ENCODE assay signal across 8 cellular contexts in the genomic region with DNA sequence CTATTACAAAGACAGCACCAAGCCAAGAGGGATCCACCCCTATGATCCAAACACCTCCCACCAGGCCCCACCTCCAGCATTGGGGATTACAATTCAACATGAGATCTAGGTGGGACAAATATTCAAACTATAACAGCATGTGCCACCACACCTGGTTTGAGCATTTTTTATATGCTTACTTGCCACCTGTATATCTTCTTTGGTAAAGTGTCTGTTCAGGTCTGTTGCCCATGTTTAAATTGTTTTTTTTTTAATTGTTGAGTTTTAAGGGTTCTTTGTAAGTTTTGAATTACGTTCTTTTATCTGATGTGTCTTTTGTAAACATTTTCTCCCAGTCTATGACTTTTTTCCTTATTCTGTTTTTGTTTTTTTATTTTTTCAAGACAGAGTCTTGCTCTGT.
"Had no signal": no experiment of that assay in that cellular context is flagged by ENCODE, and none has a peak within 500 bp of the region (broad histone marks: within the 10 kb centered on the region; RNA-seq: fewer than 3 reads in every experiment).

No MANE protein-coding gene starts in this region.

- DNase-seq: GM23248, GOT3, H7, H9, HCEC 1CT, HFFc6 had no signal

- H3K27ac Mint-ChIP-seq: GM23338, H9, HFFc6 had no signal

- H3K27ac ChIP-seq: GM23248 had no signal

- H3K4me3 ChIP-seq: GM23248, GM23338, HAP-1 had no signal

- H3K4me3 Mint-ChIP-seq: GM23338, H9, HFFc6 had no signal

- H3K9ac ChIP-seq: GM23248 had no signal

- H3K36me3 ChIP-seq: HAP-1 had no signal

- H3K9me3 ChIP-seq: HAP-1 had no signal

- H3K4me1 ChIP-seq: HAP-1 had no signal
